ENCODE assay signal across 1 cellular context in the genomic region with DNA sequence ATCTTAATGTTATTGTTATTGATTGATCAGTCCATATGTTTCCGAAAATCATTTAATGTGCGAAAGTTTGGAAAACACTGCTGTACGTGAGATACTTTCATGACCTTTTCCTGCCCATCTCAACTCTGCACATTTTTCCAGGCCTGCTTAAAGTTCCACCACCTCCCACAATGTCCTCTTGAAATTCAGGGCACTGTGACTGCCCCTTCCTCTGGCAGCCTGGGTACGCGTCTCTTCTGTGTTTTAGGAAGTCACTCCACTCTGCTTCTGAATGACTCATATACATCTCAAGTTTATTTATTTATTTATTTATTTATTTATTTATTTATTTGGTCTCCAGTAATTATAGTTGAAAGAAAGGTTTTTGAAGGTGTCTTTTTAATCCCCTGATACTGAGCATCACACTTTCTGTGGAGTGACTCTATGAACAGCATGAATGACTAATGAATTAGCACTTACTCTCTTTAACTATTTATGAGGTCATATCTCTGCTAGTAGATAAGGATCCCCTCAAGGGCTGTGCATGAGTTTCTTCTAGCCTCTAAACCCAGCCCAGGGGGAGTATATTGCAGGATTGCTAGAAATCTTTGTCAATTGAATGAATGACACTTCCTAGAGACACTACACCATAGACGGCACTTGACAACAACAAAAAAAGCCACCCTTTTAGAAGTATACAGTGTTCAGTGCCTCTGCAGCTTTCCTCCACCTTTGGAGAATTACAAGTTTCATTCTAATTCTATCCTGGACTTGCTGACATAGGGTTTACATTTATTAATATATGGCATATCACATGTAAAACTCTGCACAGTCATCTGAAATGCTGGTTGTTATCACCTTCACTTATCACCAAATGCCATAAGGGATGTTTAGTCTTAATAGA.
TF ChIP-seq lines count a peak whose summit lies in the region.

No MANE protein-coding gene starts in this region.

TF ChIP-seq in WTC11, 78 proteins besides CTCF, POLR2A, EP300 and RAD21 (continued from another document):
- TF ChIP-seq, protein P1, sequence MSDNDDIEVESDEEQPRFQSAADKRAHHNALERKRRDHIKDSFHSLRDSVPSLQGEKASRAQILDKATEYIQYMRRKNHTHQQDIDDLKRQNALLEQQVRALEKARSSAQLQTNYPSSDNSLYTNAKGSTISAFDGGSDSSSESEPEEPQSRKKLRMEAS (CRISPR knock-in tag; IDR thresholded peaks at IDR 0.05): no peak
- TF ChIP-seq, protein P2, sequence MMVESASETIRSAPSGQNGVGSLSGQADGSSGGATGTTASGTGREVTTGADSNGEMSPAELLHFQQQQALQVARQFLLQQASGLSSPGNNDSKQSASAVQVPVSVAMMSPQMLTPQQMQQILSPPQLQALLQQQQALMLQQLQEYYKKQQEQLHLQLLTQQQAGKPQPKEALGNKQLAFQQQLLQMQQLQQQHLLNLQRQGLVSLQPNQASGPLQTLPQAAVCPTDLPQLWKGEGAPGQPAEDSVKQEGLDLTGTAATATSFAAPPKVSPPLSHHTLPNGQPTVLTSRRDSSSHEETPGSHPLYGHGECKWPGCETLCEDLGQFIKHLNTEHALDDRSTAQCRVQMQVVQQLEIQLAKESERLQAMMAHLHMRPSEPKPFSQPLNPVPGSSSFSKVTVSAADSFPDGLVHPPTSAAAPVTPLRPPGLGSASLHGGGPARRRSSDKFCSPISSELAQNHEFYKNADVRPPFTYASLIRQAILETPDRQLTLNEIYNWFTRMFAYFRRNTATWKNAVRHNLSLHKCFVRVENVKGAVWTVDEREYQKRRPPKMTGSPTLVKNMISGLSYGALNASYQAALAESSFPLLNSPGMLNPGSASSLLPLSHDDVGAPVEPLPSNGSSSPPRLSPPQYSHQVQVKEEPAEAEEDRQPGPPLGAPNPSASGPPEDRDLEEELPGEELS (CRISPR knock-in tag; IDR thresholded peaks at IDR 0.05): no peak
- TF ChIP-seq PRRX2 (CRISPR knock-in tag; IDR thresholded peaks at IDR 0.05): no peak
- TF ChIP-seq, protein P3, sequence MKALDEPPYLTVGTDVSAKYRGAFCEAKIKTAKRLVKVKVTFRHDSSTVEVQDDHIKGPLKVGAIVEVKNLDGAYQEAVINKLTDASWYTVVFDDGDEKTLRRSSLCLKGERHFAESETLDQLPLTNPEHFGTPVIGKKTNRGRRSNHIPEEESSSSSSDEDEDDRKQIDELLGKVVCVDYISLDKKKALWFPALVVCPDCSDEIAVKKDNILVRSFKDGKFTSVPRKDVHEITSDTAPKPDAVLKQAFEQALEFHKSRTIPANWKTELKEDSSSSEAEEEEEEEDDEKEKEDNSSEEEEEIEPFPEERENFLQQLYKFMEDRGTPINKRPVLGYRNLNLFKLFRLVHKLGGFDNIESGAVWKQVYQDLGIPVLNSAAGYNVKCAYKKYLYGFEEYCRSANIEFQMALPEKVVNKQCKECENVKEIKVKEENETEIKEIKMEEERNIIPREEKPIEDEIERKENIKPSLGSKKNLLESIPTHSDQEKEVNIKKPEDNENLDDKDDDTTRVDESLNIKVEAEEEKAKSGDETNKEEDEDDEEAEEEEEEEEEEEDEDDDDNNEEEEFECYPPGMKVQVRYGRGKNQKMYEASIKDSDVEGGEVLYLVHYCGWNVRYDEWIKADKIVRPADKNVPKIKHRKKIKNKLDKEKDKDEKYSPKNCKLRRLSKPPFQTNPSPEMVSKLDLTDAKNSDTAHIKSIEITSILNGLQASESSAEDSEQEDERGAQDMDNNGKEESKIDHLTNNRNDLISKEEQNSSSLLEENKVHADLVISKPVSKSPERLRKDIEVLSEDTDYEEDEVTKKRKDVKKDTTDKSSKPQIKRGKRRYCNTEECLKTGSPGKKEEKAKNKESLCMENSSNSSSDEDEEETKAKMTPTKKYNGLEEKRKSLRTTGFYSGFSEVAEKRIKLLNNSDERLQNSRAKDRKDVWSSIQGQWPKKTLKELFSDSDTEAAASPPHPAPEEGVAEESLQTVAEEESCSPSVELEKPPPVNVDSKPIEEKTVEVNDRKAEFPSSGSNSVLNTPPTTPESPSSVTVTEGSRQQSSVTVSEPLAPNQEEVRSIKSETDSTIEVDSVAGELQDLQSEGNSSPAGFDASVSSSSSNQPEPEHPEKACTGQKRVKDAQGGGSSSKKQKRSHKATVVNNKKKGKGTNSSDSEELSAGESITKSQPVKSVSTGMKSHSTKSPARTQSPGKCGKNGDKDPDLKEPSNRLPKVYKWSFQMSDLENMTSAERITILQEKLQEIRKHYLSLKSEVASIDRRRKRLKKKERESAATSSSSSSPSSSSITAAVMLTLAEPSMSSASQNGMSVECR (CRISPR knock-in tag; IDR thresholded peaks at IDR 0.05; ENCODE audit: borderline replicate concordance): no peak
- TF ChIP-seq GTF2I (CRISPR knock-in tag; conservative IDR thresholded peaks at IDR 0.05): no peak
- TF ChIP-seq MXD4 (CRISPR knock-in tag; IDR thresholded peaks at IDR 0.05; ENCODE audit: borderline replicate concordance): no peak
- TF ChIP-seq NFE2L1 (CRISPR knock-in tag; IDR thresholded peaks at IDR 0.05): no peak
- no peak for TF ChIP-seq GRHL2 (CRISPR knock-in tag; IDR thresholded peaks at IDR 0.05; ENCODE audit: insufficient replicate concordance, severe bottlenecking)
- no peak for TF ChIP-seq ETV6 (CRISPR knock-in tag; IDR thresholded peaks at IDR 0.05)
- TF ChIP-seq, protein P4, sequence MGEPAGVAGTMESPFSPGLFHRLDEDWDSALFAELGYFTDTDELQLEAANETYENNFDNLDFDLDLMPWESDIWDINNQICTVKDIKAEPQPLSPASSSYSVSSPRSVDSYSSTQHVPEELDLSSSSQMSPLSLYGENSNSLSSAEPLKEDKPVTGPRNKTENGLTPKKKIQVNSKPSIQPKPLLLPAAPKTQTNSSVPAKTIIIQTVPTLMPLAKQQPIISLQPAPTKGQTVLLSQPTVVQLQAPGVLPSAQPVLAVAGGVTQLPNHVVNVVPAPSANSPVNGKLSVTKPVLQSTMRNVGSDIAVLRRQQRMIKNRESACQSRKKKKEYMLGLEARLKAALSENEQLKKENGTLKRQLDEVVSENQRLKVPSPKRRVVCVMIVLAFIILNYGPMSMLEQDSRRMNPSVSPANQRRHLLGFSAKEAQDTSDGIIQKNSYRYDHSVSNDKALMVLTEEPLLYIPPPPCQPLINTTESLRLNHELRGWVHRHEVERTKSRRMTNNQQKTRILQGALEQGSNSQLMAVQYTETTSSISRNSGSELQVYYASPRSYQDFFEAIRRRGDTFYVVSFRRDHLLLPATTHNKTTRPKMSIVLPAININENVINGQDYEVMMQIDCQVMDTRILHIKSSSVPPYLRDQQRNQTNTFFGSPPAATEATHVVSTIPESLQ (CRISPR knock-in tag; IDR thresholded peaks at IDR 0.05): no peak
- no peak for TF ChIP-seq RORB (CRISPR knock-in tag; IDR thresholded peaks at IDR 0.05)
